ENCODE assay signal across 16 cellular contexts in the genomic region with DNA sequence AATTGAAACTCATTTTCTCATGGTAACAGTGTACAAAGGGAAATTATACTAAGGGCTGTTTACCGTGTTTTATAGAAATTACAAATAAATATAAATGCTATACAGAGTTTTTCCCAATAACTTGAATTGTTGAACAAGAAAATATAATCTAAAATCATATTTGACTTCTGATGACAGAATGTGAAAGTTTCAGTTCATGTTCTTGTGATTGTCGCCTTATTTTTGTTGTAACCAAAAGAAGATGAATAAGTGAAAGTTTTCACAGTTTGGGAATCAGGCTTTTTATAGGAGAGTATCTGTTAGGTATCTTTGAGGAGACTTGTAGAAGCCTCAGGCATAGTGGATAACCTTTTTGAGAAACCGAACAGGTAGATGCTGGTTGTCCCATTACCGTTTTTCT. TPM values are rescaled to one million over a fixed set of nuclear protein-coding genes. Genes with fewer than 3 reads are reported as not detected.
DNase-seq lines count a peak whose midpoint lies in the region; ATAC-seq and TF ChIP-seq lines count a peak whose summit lies in the region.
"Had no signal": no experiment of that assay in that cellular context is flagged by ENCODE, and none has a peak within 500 bp of the region (broad histone marks: within the 10 kb centered on the region; RNA-seq: fewer than 3 reads in every experiment).

No MANE protein-coding gene starts in this region.

- H3K4me3 ChIP-seq in GM12865 (ENCODE audit: low read depth, low read length) (peak overlapping the region; percentile 13), GM23338 (no peak overlapping the region), ascending aorta (peak overlapping the region; percentile 21 to 56), smooth muscle cell (no peak overlapping the region), mesendoderm (ENCODE audit: low read length) (no peak overlapping the region)
- no peak overlapping the region for H3K4me3 ChIP-seq in effector memory CD4-positive, alpha-beta T cell (ENCODE audit: insufficient read depth, low read depth, low read length, poor library complexity, severe bottlenecking)

- H3K9me3 Mint-ChIP-seq in GM23338 = no peaks in the 10 kb centered on the region
- H3K9me3 Mint-ChIP-seq: activated naive CD4-positive, alpha-beta T cell treated with anti-CD3 and anti-CD28 coated beads for 36 hours had no signal

- H3K4me2 ChIP-seq in GM23338 (no peak overlapping the region), smooth muscle cell (no peak overlapping the region), mesendoderm (ENCODE audit: low read length) (no peak overlapping the region)
- H3K4me2 ChIP-seq: SK-N-SH had no signal

- H3K27ac ChIP-seq in GM23338 (ENCODE audit: low read depth) (peak overlapping the region; percentile 47; the same call in 1 of the 2 replicates), ascending aorta (peak overlapping the region; percentile 85 to 87), smooth muscle cell (ENCODE audit: low read depth) (peak overlapping the region; percentile 45), mesendoderm (ENCODE audit: low read depth, low read length) (no peak overlapping the region)
- H3K27ac ChIP-seq in effector memory CD4-positive, alpha-beta T cell (ENCODE audit: insufficient read depth, low read length, poor library complexity, severe bottlenecking) = no peak overlapping the region
- H3K27ac ChIP-seq: parathyroid adenoma, WERI-Rb-1 had no signal

- no peak for ATAC-seq in GM23338
- ATAC-seq in HG03571 (IDR thresholded peaks at IDR 0.05; ENCODE audit: unreplicated experiment) = no peak

- H3K27ac Mint-ChIP-seq in GM23338 = no peak overlapping the region
- H3K27ac Mint-ChIP-seq: activated naive CD4-positive, alpha-beta T cell treated with anti-CD3 and anti-CD28 coated beads for 36 hours had no signal

- peaks cover 11% of the 10 kb centered on the region for H3K79me1 ChIP-seq in mesendoderm (ENCODE audit: low read length)

- TF ChIP-seq CTCF in GM12865 (IDR thresholded peaks at IDR 0.05; ENCODE audit: insufficient read depth, low read depth, low read length, missing control alignments) (no peak), GM23338 (conservative IDR thresholded peaks at IDR 0.05; ENCODE audit: low read depth in 2 of 2) (no peak), ascending aorta (IDR thresholded peaks at IDR 0.05) (no peak), smooth muscle cell (IDR thresholded peaks at IDR 0.05; ENCODE audit: borderline replicate concordance, insufficient read depth, poor library complexity, severe bottlenecking) (no peak)

- H3F3A ChIP-seq in GM23338 (replicated peaks; ENCODE audit: low read depth) (no peaks in the 10 kb centered on the region), smooth muscle cell (ENCODE audit: low read depth) (no peaks in the 10 kb centered on the region)

- H3K9me2 ChIP-seq in GM23338 (ENCODE audit: insufficient read depth) = peaks cover 5% of the 10 kb centered on the region
- H3K9me2 ChIP-seq: SK-N-SH had no signal

- H4K8ac ChIP-seq in mesendoderm (ENCODE audit: low read depth, low read length) = no peak overlapping the region

- no peak overlapping the region for H3K18ac ChIP-seq in mesendoderm (ENCODE audit: low read length)

- no peak overlapping the region for H3K4me3 Mint-ChIP-seq in GM23338
- H3K4me3 Mint-ChIP-seq: activated naive CD4-positive, alpha-beta T cell treated with anti-CD3 and anti-CD28 coated beads for 36 hours had no signal

- H4K20me1 ChIP-seq in GM23338 (replicated peaks; ENCODE audit: insufficient read depth) (peaks cover 2% of the 10 kb centered on the region), smooth muscle cell (ENCODE audit: low read depth) (peaks cover 42% of the 10 kb centered on the region)

- H3K36me3 ChIP-seq in GM23338 (ENCODE audit: insufficient read depth) = no peaks in the 10 kb centered on the region
- H3K36me3 ChIP-seq in ascending aorta = no peaks in the 10 kb centered on the region
- no peaks in the 10 kb centered on the region for H3K36me3 ChIP-seq in smooth muscle cell (ENCODE audit: low read depth)
- H3K36me3 ChIP-seq in mesendoderm (ENCODE audit: control insufficient read depth, insufficient read depth, low read length) = no peaks in the 10 kb centered on the region
- no peaks in the 10 kb centered on the region for H3K36me3 ChIP-seq in effector memory CD4-positive, alpha-beta T cell (ENCODE audit: control insufficient read depth, insufficient read depth, low read length)
- H3K36me3 ChIP-seq: WERI-Rb-1 had no signal

- H3K79me2 ChIP-seq in GM23338 (replicated peaks; ENCODE audit: insufficient read depth) = peaks cover 98% of the 10 kb centered on the region
- H3K79me2 ChIP-seq in smooth muscle cell (ENCODE audit: low read depth) = peaks cover 100% of the 10 kb centered on the region
- peaks cover 16% of the 10 kb centered on the region for H3K79me2 ChIP-seq in mesendoderm (ENCODE audit: control insufficient read depth, insufficient read depth, low read length)

- no peaks in the 10 kb centered on the region for H3K27me3 ChIP-seq in GM23338 (ENCODE audit: insufficient read depth)
- no peaks in the 10 kb centered on the region for H3K27me3 ChIP-seq in ascending aorta
- no peaks in the 10 kb centered on the region for H3K27me3 ChIP-seq in smooth muscle cell (ENCODE audit: low read depth)
- H3K27me3 ChIP-seq in mesendoderm (ENCODE audit: insufficient read depth, low read length, poor library complexity) = no peaks in the 10 kb centered on the region
- H3K27me3 ChIP-seq in effector memory CD4-positive, alpha-beta T cell (replicated peaks; ENCODE audit: control insufficient read depth, insufficient read depth, low read length, poor library complexity, severe bottlenecking) = no peaks in the 10 kb centered on the region

- H2BK15ac ChIP-seq in mesendoderm (replicated peaks; ENCODE audit: low read depth) = no peak overlapping the region

- no peak overlapping the region for H3K4ac ChIP-seq in mesendoderm (ENCODE audit: low read depth, low read length)

- no peaks in the 10 kb centered on the region for H3K9me3 ChIP-seq in ascending aorta
- no peaks in the 10 kb centered on the region for H3K9me3 ChIP-seq in smooth muscle cell (replicated peaks; ENCODE audit: low read depth)
- H3K9me3 ChIP-seq in effector memory CD4-positive, alpha-beta T cell (ENCODE audit: control insufficient read depth, low read length) = no peaks in the 10 kb centered on the region
- H3K9me3 ChIP-seq: SK-N-SH had no signal

- H3K4me1 ChIP-seq in GM23338 (ENCODE audit: insufficient read depth) = peaks cover 44% of the 10 kb centered on the region
- peaks cover 4 to 59% of the 10 kb centered on the region in 2 donors for H3K4me1 ChIP-seq in ascending aorta
- no peaks in the 10 kb centered on the region for H3K4me1 ChIP-seq in smooth muscle cell (ENCODE audit: low read depth)
- H3K4me1 ChIP-seq in mesendoderm (ENCODE audit: control insufficient read depth, low read depth, low read length) = no peaks in the 10 kb centered on the region
- no peaks in the 10 kb centered on the region for H3K4me1 ChIP-seq in effector memory CD4-positive, alpha-beta T cell (ENCODE audit: control insufficient read depth, insufficient read depth, low read length, poor library complexity, severe bottlenecking)
- H3K4me1 ChIP-seq: parathyroid adenoma had no signal

- DNase-seq in GM12865 (ENCODE audit: low read depth) = no peak
- no peak for DNase-seq in GM23338 (ENCODE audit: low spot score)
- DNase-seq in ascending aorta (ENCODE audit: low spot score in 2 of 2) = no peak
- DNase-seq in smooth muscle cell (lab: John Stamatoyannopoulos, UW; ENCODE audit: unreplicated experiment) = no peak
- no peak for DNase-seq in posterior cingulate gyrus
- no peak for DNase-seq in mesendoderm
- DNase-seq in effector memory CD4-positive, alpha-beta T cell = no peak
- DNase-seq: C1 segment of cervical spinal cord, EL, foreskin melanocyte, NCI-H1092, SK-N-SH, WERI-Rb-1 had no signal

- H2BK5ac ChIP-seq in mesendoderm (ENCODE audit: low read length) = no peak overlapping the region

- peaks cover 14% of the 10 kb centered on the region; the same call in 2 of the 3 replicates for H3K36me3 Mint-ChIP-seq in GM23338 (ENCODE audit: low read depth)

- H2AFZ ChIP-seq in GM23338 (no peak overlapping the region), smooth muscle cell (ENCODE audit: low read depth) (no peak overlapping the region)
- H2AFZ ChIP-seq: parathyroid adenoma had no signal

- H3K4me1 Mint-ChIP-seq in GM23338 = peaks cover 42% of the 10 kb centered on the region

- H4K5ac ChIP-seq in mesendoderm (ENCODE audit: low read length) = no peak overlapping the region

- H3K23ac ChIP-seq in mesendoderm (ENCODE audit: low read length) = no peak overlapping the region

- no peak overlapping the region for H2BK120ac ChIP-seq in mesendoderm (ENCODE audit: low read depth, low read length)

- H3K27me3 Mint-ChIP-seq in GM23338 (ENCODE audit: insufficient read depth, low read depth, poor library complexity) = peaks cover 5% of the 10 kb centered on the region

- H2AK5ac ChIP-seq in mesendoderm (ENCODE audit: low read length) = no peak overlapping the region

- H3K9ac ChIP-seq in smooth muscle cell (ENCODE audit: low read depth) = no peak overlapping the region
- no peak overlapping the region for H3K9ac ChIP-seq in mesendoderm (ENCODE audit: low read length)
- H3K9ac ChIP-seq: parathyroid adenoma, SK-N-SH had no signal

- no peak overlapping the region for H3K56ac ChIP-seq in mesendoderm (ENCODE audit: low read length)

- intact Hi-C loops in ascending aorta (cut with DNase I) (loop anchor here (1.0 kb wide), 1 partner anchor 23 kb away; no protein-coding TSS in a partner anchor), posterior cingulate gyrus (cut with DNase I) (no loop called here)

- 96% methylated on average over 4 of the region's 4 CpGs for WGBS in smooth muscle cell (ENCODE audit: low lambda C conversion rate)
- WGBS in mesendoderm (ENCODE audit: extremely low coverage, insufficient coverage, low lambda C conversion rate) = no CpG with 5 or more reads among the region's 4 CpGs

TF ChIP-seq in GM23338, 12 proteins besides CTCF, POLR2A, EP300 and RAD21 (continues in another document):
- TF ChIP-seq ZNF114 (CRISPR knock-in tag; IDR thresholded peaks at IDR 0.05) = no peak
- TF ChIP-seq, protein P1, sequence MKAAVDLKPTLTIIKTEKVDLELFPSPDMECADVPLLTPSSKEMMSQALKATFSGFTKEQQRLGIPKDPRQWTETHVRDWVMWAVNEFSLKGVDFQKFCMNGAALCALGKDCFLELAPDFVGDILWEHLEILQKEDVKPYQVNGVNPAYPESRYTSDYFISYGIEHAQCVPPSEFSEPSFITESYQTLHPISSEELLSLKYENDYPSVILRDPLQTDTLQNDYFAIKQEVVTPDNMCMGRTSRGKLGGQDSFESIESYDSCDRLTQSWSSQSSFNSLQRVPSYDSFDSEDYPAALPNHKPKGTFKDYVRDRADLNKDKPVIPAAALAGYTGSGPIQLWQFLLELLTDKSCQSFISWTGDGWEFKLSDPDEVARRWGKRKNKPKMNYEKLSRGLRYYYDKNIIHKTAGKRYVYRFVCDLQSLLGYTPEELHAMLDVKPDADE (IDR thresholded peaks at IDR 0.05) = no peak

RNA-seq across cellular contexts. Expression of a gene that starts 28.1 kb away (rescaled TPM):
- 45.1 and 48.9 TPM in 2 replicates for total RNA-seq in GM23338 (2014; rRNA removed; shearing (Covaris generic))
- 17.7 and 21.1 TPM in 2 replicates for polyA plus RNA-seq in GM23338 (2016; fragmentation: Nextera tagmentation; extraction: Ambion mirVana)
- 49.6 TPM for total RNA-seq in ascending aorta
- total RNA-seq in smooth muscle cell = 106 and 115 TPM in 2 replicates
- 44.8 and 60.3 TPM in 2 replicates for polyA plus RNA-seq in smooth muscle cell
- 26.7 TPM for polyA plus RNA-seq in mesendoderm (2013, experiment 1 of 2)
- polyA plus RNA-seq in mesendoderm (2013, experiment 2 of 2) = 26.7 TPM

Comparison
In these comparisons a context has a peak if more than half of its experiments do, and no peak if none do; other contexts are left out.
1. H3K4me3 ChIP-seq: peak in GM12865 (single experiment) and ascending aorta (2 of 2); none in GM23338 (single experiment), smooth muscle cell (single experiment), mesendoderm (single experiment) and effector memory CD4-positive, alpha-beta T cell (single experiment).
2. H3K27ac ChIP-seq: peak in GM23338 (single experiment), ascending aorta (2 of 2) and smooth muscle cell (single experiment); none in mesendoderm (single experiment) and effector memory CD4-positive, alpha-beta T cell (single experiment).